ENCODE assay signal across 13 cellular contexts in the genomic region with DNA sequence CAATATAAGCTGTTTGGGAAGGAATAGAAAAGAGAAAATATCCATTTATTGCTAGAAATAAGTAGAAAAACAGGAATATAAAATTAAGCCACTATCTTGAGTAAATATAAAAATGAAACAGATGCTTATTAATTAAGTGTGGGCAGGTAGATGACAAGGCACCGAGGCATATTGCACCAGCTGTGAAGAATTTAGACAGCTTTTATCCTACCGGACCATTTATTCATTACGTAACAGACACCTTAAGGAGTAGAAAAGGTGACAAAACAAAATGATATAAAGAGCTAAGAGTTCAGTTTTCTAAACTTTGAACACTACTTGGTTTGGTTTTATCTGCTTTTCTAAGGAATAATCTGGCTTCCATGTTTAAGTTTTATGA.
A peak's percentile ranks its signal among the peaks of the same experiment; 100 is the strongest.
DNase-seq lines count a peak whose midpoint lies in the region; ATAC-seq, FAIRE-seq and TF ChIP-seq lines count a peak whose summit lies in the region.
"Had no signal": no experiment of that assay in that cellular context is flagged by ENCODE, and none has a peak within 500 bp of the region (broad histone marks: within the 10 kb centered on the region; RNA-seq: fewer than 3 reads in every experiment).

No MANE protein-coding gene starts in this region.

- intact Hi-C loops in lower lobe of right lung (cut with DNase I) (no loop called here), uterus (cut with DNase I; ENCODE audit: low total_unique reads) (no loop called here)

- 34% methylated on average over 3 of the region's 3 CpGs for WGBS in A549 (ENCODE audit: missing lambda C conversion rate)
- WGBS in GM23248 (ENCODE audit: low coverage in 1 of 2, low lambda C conversion rate in 2 of 2, missing lambda C conversion rate in 2 of 2), 2 experiments, result 20 to 32% methylated on average over 3 of the region's 3 CpGs

- ATAC-seq in A549, result no peak
- no peak for ATAC-seq in lower lobe of right lung
- no peak for ATAC-seq in GM21381 (IDR thresholded peaks at IDR 0.05; ENCODE audit: unreplicated experiment)
- ATAC-seq in GM21515 (IDR thresholded peaks at IDR 0.05; ENCODE audit: unreplicated experiment), result no peak
- ATAC-seq: stimulated activated naive CD8-positive, alpha-beta T cell treated with anti-CD3 and anti-CD28 coated beads, Interleukin-15, amount 100 ng/mL, for 72 hours had no signal

- TF ChIP-seq POLR2A in A549 (IDR thresholded peaks at IDR 0.05; ENCODE audit: low read length), result no peak
- TF ChIP-seq POLR2A in uterus (IDR thresholded peaks at IDR 0.05), result no peak

- POLR2A ChIA-PET in A549 (lab: Yijun Ruan, JAX), result no interaction called here

- H3K9me3 ChIP-seq in A549 (no peaks in the 10 kb centered on the region), GM23248 (ENCODE audit: low read depth) (no peaks in the 10 kb centered on the region), adipocyte (ENCODE audit: control insufficient read depth, low read length) (no peaks in the 10 kb centered on the region), lower lobe of right lung (no peaks in the 10 kb centered on the region), uterus (no peaks in the 10 kb centered on the region)

- peak overlapping the region; percentile 25; the same call in 2 of the 3 replicates for H3K4me3 ChIP-seq in A549
- peak overlapping the region; percentile 36 for H3K4me3 ChIP-seq in GM23248
- H3K4me3 ChIP-seq in adipocyte (ENCODE audit: low read length), result peak overlapping the region; percentile 78
- H3K4me3 ChIP-seq in lower lobe of right lung, result peak overlapping the region; percentile 44
- H3K4me3 ChIP-seq in uterus, result no peak overlapping the region

- DNase-seq in A549 (ENCODE audit: low read depth in 1 of 2, low spot score in 1 of 2), result no peak
- DNase-seq in GM23248, result no peak
- DNase-seq in adipocyte (ENCODE audit: low read depth), result no peak
- no peak for DNase-seq in lower lobe of right lung
- no peak for DNase-seq in uterus
- no peak for DNase-seq in activated CD8-positive, alpha-beta memory T cell treated with anti-CD3 and anti-CD28 coated beads, Interleukin-2, amount 50 U/mL, for 4 hours
- DNase-seq: NCI-H1092 treated with DMSO at 0.1 percent for 48 hours; stimulated activated naive CD8-positive, alpha-beta T cell treated with anti-CD3 and anti-CD28 coated beads, Interleukin-15, amount 100 ng/mL, for 72 hours; T-helper 9 cell had no signal

- no peaks in the 10 kb centered on the region for H3K36me3 ChIP-seq in GM23248 (ENCODE audit: low read depth)
- no peaks in the 10 kb centered on the region for H3K36me3 ChIP-seq in adipocyte (ENCODE audit: control insufficient read depth, insufficient read depth, low read length, severe bottlenecking)
- no peaks in the 10 kb centered on the region for H3K36me3 ChIP-seq in lower lobe of right lung
- no peaks in the 10 kb centered on the region for H3K36me3 ChIP-seq in uterus

- TF ChIP-seq CTCF in A549 (IDR thresholded peaks at IDR 0.05) (no peak), lower lobe of right lung (IDR thresholded peaks at IDR 0.05) (no peak), uterus (IDR thresholded peaks at IDR 0.05) (no peak)

- CTCF ChIA-PET in A549 (lab: Yijun Ruan, JAX), result no interaction called here

- H3K4me2 ChIP-seq in A549, result peak overlapping the region; percentile 54
- peak overlapping the region; percentile 26 for H3K4me2 ChIP-seq in GM23248 (ENCODE audit: unreplicated experiment)

- FAIRE-seq in A549 (lab: Jason Lieb, UNC), result no peak
- FAIRE-seq: endometrium, islet of Langerhans had no signal

- no peaks in the 10 kb centered on the region for H4K20me1 ChIP-seq in GM23248 (ENCODE audit: insufficient read depth)

- no peaks in the 10 kb centered on the region for H3K79me2 ChIP-seq in GM23248 (ENCODE audit: insufficient read depth)

- TF ChIP-seq EP300 in A549 (IDR thresholded peaks at IDR 0.05), result no peak

- H2AFZ ChIP-seq in GM23248, result no peak overlapping the region

- no peak for TF ChIP-seq RAD21 in A549 (conservative IDR thresholded peaks at IDR 0.05 in 1 of 2, IDR thresholded peaks at IDR 0.05 in 1 of 2)

- H3K9ac ChIP-seq in GM23248, result no peak overlapping the region
- peak overlapping the region; percentile 27 for H3K9ac ChIP-seq in adipocyte (ENCODE audit: low read length)

- H3K27me3 ChIP-seq in GM23248 (replicated peaks; ENCODE audit: insufficient read depth) (no peaks in the 10 kb centered on the region), adipocyte (replicated peaks; ENCODE audit: control insufficient read depth, insufficient read depth, low read length) (no peaks in the 10 kb centered on the region), lower lobe of right lung (ENCODE audit: low read depth) (no peaks in the 10 kb centered on the region), uterus (no peaks in the 10 kb centered on the region)

- H3F3A ChIP-seq in GM23248 (ENCODE audit: insufficient read depth), result no peaks in the 10 kb centered on the region

- no peaks in the 10 kb centered on the region for H3K9me2 ChIP-seq in GM23248 (ENCODE audit: insufficient read depth)

- no peaks in the 10 kb centered on the region for H3K4me1 ChIP-seq in A549
- no peaks in the 10 kb centered on the region for H3K4me1 ChIP-seq in GM23248 (ENCODE audit: insufficient read depth)
- no peaks in the 10 kb centered on the region for H3K4me1 ChIP-seq in adipocyte (ENCODE audit: control insufficient read depth, insufficient read depth, low read length)
- no peaks in the 10 kb centered on the region for H3K4me1 ChIP-seq in lower lobe of right lung
- H3K4me1 ChIP-seq in uterus, result no peaks in the 10 kb centered on the region

- in situ Hi-C loops in GM23248 (cut with MboI), result no loop called here

- H3K27ac ChIP-seq in A549 (no peak overlapping the region), GM23248 (no peak overlapping the region), lower lobe of right lung (no peak overlapping the region), uterus (no peak overlapping the region)

TF ChIP-seq in A549, 52 proteins besides CTCF, POLR2A, EP300 and RAD21:
- TF ChIP-seq HOXA7 (CRISPR knock-in tag; IDR thresholded peaks at IDR 0.05) (no peak), FOSB (CRISPR knock-in tag; IDR thresholded peaks at IDR 0.05) (no peak), RCOR1 (IDR thresholded peaks at IDR 0.05; ENCODE audit: low read depth, low read length) (no peak), ZNF302 (CRISPR knock-in tag; IDR thresholded peaks at IDR 0.05) (no peak), SREBF2 (IDR thresholded peaks at IDR 0.05) (no peak)
- TF ChIP-seq, protein P1, sequence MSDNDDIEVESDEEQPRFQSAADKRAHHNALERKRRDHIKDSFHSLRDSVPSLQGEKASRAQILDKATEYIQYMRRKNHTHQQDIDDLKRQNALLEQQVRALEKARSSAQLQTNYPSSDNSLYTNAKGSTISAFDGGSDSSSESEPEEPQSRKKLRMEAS (IDR thresholded peaks at IDR 0.05), result no peak
- TF ChIP-seq, protein P2, sequence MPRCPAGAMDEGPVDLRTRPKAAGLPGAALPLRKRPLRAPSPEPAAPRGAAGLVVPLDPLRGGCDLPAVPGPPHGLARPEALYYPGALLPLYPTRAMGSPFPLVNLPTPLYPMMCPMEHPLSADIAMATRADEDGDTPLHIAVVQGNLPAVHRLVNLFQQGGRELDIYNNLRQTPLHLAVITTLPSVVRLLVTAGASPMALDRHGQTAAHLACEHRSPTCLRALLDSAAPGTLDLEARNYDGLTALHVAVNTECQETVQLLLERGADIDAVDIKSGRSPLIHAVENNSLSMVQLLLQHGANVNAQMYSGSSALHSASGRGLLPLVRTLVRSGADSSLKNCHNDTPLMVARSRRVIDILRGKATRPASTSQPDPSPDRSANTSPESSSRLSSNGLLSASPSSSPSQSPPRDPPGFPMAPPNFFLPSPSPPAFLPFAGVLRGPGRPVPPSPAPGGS (IDR thresholded peaks at IDR 0.05), result no peak

Comparison
In these comparisons a context has a peak if more than half of its experiments do, and no peak if none do; other contexts are left out.
1. H3K4me3 ChIP-seq: peak in A549 (single experiment), GM23248 (single experiment), adipocyte (single experiment) and lower lobe of right lung (single experiment); none in uterus (0 of 2).